20 cellular contexts compared by ENCODE assay signal in genomic region chr22:26072611-26073010, GRCh38.
"Had no signal": no experiment of that assay in that cellular context is flagged by ENCODE, and none has a peak within 500 bp of the region (broad histone marks: within the 10 kb centered on the region; RNA-seq: fewer than 3 reads in every experiment).

No MANE protein-coding gene starts in this region.

- H3K9me3 ChIP-seq: SK-N-SH had no signal

- H3K4me3 ChIP-seq: K562 had no signal

- FAIRE-seq: HTR-8/SVneo, K562 had no signal

- DNase-seq: NCI-H1092, NCI-H1105 treated with DMSO at 0.1 percent for 48 hours, NCI-H1417 treated with DMSO at 0.1 percent for 48 hours, NCI-H146, NCI-H187 treated with DMSO at 0.1 percent for 48 hours, NCI-H2029 treated with DMSO at 0.1 percent for 48 hours, NCI-H226, NCI-H446, NCI-H510A, NCI-H526 treated with DMSO at 0.1 percent for 48 hours, NCI-H774, PC-3, SHP77, SK-N-SH, SW 1271, T-cell had no signal

- H3K27ac ChIP-seq: HL-60, RWPE1 had no signal
